In the genomic region with DNA sequence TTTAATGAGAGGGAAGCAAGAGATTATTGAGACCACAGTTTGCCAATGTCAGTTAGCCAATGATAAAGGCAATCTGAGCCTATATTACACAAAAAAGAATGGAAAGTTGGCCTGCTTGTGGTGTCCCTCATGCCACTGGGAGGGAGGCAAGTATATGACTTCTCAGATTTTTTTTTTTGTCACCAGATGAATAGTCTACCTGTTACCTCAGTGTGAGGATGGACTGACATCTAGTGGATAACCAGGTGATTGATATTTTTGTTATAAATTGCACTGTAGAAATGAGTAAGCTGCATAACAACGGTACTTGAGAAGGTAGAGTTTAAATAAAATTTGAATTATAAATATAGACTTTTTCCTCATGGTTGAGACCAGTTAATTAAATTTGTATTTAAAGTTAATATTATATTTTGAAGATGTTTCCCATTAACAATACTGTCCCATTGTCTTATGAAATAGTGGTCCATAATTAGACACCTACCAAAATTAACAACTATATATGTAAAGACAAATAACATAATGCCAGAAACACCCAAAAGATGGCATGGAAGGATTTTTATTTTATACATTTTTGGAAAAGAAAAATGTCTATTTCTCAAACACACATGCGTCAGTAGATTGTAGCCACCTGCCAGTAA, we compare ENCODE assay signal across 9 cellular contexts.
A peak's percentile ranks its signal among the peaks of the same experiment; 100 is the strongest.
DNase-seq lines count a peak whose midpoint lies in the region; ATAC-seq, FAIRE-seq and TF ChIP-seq lines count a peak whose summit lies in the region.
"Had no signal": no experiment of that assay in that cellular context is flagged by ENCODE, and none has a peak within 500 bp of the region (broad histone marks: within the 10 kb centered on the region; RNA-seq: fewer than 3 reads in every experiment).

No MANE protein-coding gene starts in this region.

- TF ChIP-seq POLR2A in endothelial cell of umbilical vein (IDR thresholded peaks at IDR 0.05; ENCODE audit: low read depth, low read length), result no peak

- intact Hi-C loops in activated CD4-positive, alpha-beta T cell treated with anti-CD3 and anti-CD28 coated beads, Interleukin-2, amount 10 ng/mL, durations not matched to agents 24 days and 14 days (cut with micrococcal nuclease), result loop anchor here (1.0 to 10.0 kb wide), 4 partner anchors 55 to 1117 kb away; no protein-coding TSS in a partner anchor
- intact Hi-C loops in endothelial cell of umbilical vein (cut with micrococcal nuclease), result loop anchor here (1.0 to 10.0 kb wide), 6 partner anchors 39 to 364 kb away; no protein-coding TSS in a partner anchor

- no peak overlapping the region for H3K4me2 ChIP-seq in endothelial cell of umbilical vein (ENCODE audit: insufficient read depth, low read length)

- peak; percentile 57 for FAIRE-seq in endothelial cell of umbilical vein (lab: Jason Lieb, UNC)

- no peaks in the 10 kb centered on the region for H3K36me3 ChIP-seq in endothelial cell of umbilical vein (ENCODE audit: control insufficient read depth in 2 of 2, extremely low read depth in 1 of 2, insufficient read depth in 2 of 2, low read length in 2 of 2)

- no peaks in the 10 kb centered on the region for H3K79me2 ChIP-seq in endothelial cell of umbilical vein (ENCODE audit: control insufficient read depth, insufficient read depth, low read length)

- CTCF ChIA-PET in endothelial cell of umbilical vein (lab: Charles Lee), result interaction anchor here (0.6 to 5.2 kb wide), 37 partner anchors 9 to 1120 kb away, joined by 3 to 125 read pairs (median 4); no protein-coding TSS in a partner anchor

- no TSS peak for BruUV-seq in endothelial cell of umbilical vein (replicated peaks; lab: Mats Ljungman, UMichigan)

- DNase-seq in activated CD4-positive, alpha-beta T cell treated with anti-CD3 and anti-CD28 coated beads, Interleukin-2, amount 10 ng/mL, durations not matched to agents 24 days and 14 days, result peak; percentile 69
- DNase-seq in activated CD4-positive, alpha-beta T cell treated with anti-CD3 and anti-CD28 coated beads for 48 hours, result no peak
- DNase-seq in NCI-H526 (lab: John Stamatoyannopoulos, UW), result peak; percentile 33 to 63
- DNase-seq in endothelial cell of umbilical vein (ENCODE audit: low read depth, low spot score), result peak; percentile 63
- DNase-seq in osteocyte (ENCODE audit: extremely low spot score, unreplicated experiment), result no peak
- DNase-seq in Ammon's horn (ENCODE audit: low spot score), result no peak

- peak; percentile 68 for ATAC-seq in HG02571 (IDR thresholded peaks at IDR 0.05; ENCODE audit: unreplicated experiment)
- no peak for ATAC-seq in GM21360 (IDR thresholded peaks at IDR 0.05; ENCODE audit: unreplicated experiment)
- ATAC-seq: effector memory CD8-positive, alpha-beta T cell had no signal

- no peaks in the 10 kb centered on the region for H3K4me1 ChIP-seq in endothelial cell of umbilical vein (ENCODE audit: control insufficient read depth, extremely low read depth, insufficient read depth, low read length)

- TF ChIP-seq CTCF in endothelial cell of umbilical vein (IDR thresholded peaks at IDR 0.05; ENCODE audit: extremely low read depth in 1 of 2, insufficient read depth in 1 of 2, low read depth in 1 of 2, low read length in 2 of 2) (peak; percentile 28 to 38), osteocyte (IDR thresholded peaks at IDR 0.05) (peak; percentile 59)

- no peaks in the 10 kb centered on the region for H3K9me3 ChIP-seq in endothelial cell of umbilical vein (replicated peaks; ENCODE audit: control insufficient read depth, insufficient read depth, low read length)

- dilution Hi-C loops in endothelial cell of umbilical vein (cut with MboI; ENCODE audit: extremely low pct_ligation_motif_present, low sequenced_read_pairs), result no loop called here

- no peak overlapping the region for H3K27ac ChIP-seq in endothelial cell of umbilical vein (ENCODE audit: insufficient read depth, low read depth, low read length)

- H3K9me1 ChIP-seq in endothelial cell of umbilical vein (replicated peaks; ENCODE audit: control insufficient read depth, extremely low read depth, insufficient read depth, low read length), result no peaks in the 10 kb centered on the region

- no peak overlapping the region for H2AFZ ChIP-seq in endothelial cell of umbilical vein (ENCODE audit: low read depth, low read length)

- H3K36me3 Mint-ChIP-seq in activated CD4-positive, alpha-beta T cell treated with anti-CD3 and anti-CD28 coated beads, Interleukin-2, amount 10 ng/mL, durations not matched to agents 24 days and 14 days (ENCODE audit: low read depth), result no peaks in the 10 kb centered on the region
- no peaks in the 10 kb centered on the region for H3K36me3 Mint-ChIP-seq in osteocyte (ENCODE audit: unreplicated experiment)

- no peaks in the 10 kb centered on the region for H4K20me1 ChIP-seq in endothelial cell of umbilical vein (replicated peaks; ENCODE audit: control insufficient read depth, extremely low read depth, insufficient read depth, low read length)

- no peak overlapping the region for H3K9ac ChIP-seq in endothelial cell of umbilical vein (replicated peaks; ENCODE audit: extremely low read depth, insufficient read depth, low read length)

- H3K4me1 Mint-ChIP-seq in activated CD4-positive, alpha-beta T cell treated with anti-CD3 and anti-CD28 coated beads, Interleukin-2, amount 10 ng/mL, durations not matched to agents 24 days and 14 days, result peaks cover 3% of the 10 kb centered on the region
- H3K4me1 Mint-ChIP-seq in osteocyte (ENCODE audit: unreplicated experiment), result no peaks in the 10 kb centered on the region

- H3K27ac Mint-ChIP-seq in activated CD4-positive, alpha-beta T cell treated with anti-CD3 and anti-CD28 coated beads, Interleukin-2, amount 10 ng/mL, durations not matched to agents 24 days and 14 days, result no peak overlapping the region
- H3K27ac Mint-ChIP-seq in osteocyte (ENCODE audit: unreplicated experiment), result no peak overlapping the region
- H3K27ac Mint-ChIP-seq: effector memory CD8-positive, alpha-beta T cell had no signal

- no peak overlapping the region for H3K4me3 Mint-ChIP-seq in activated CD4-positive, alpha-beta T cell treated with anti-CD3 and anti-CD28 coated beads, Interleukin-2, amount 10 ng/mL, durations not matched to agents 24 days and 14 days
- no peak overlapping the region for H3K4me3 Mint-ChIP-seq in osteocyte (ENCODE audit: unreplicated experiment)
- H3K4me3 Mint-ChIP-seq: effector memory CD8-positive, alpha-beta T cell had no signal

- peaks cover 9% of the 10 kb centered on the region for H3K9me3 Mint-ChIP-seq in activated CD4-positive, alpha-beta T cell treated with anti-CD3 and anti-CD28 coated beads, Interleukin-2, amount 10 ng/mL, durations not matched to agents 24 days and 14 days
- no peaks in the 10 kb centered on the region for H3K9me3 Mint-ChIP-seq in osteocyte (ENCODE audit: unreplicated experiment)
- H3K9me3 Mint-ChIP-seq: effector memory CD8-positive, alpha-beta T cell had no signal

- no peaks in the 10 kb centered on the region for H3K27me3 ChIP-seq in endothelial cell of umbilical vein (ENCODE audit: control insufficient read depth in 2 of 2, insufficient read depth in 2 of 2, low read length in 2 of 2)

- POLR2A ChIA-PET in endothelial cell of umbilical vein (lab: Charles Lee), result interaction anchor here (0.8 kb wide), 1 partner anchor 11 kb away, joined by 3 read pairs; no protein-coding TSS in a partner anchor

- no peaks in the 10 kb centered on the region for H3K27me3 Mint-ChIP-seq in activated CD4-positive, alpha-beta T cell treated with anti-CD3 and anti-CD28 coated beads, Interleukin-2, amount 10 ng/mL, durations not matched to agents 24 days and 14 days
- peaks cover 5% of the 10 kb centered on the region for H3K27me3 Mint-ChIP-seq in osteocyte (ENCODE audit: unreplicated experiment)
- H3K27me3 Mint-ChIP-seq: effector memory CD8-positive, alpha-beta T cell had no signal

- H3K4me3 ChIP-seq in endothelial cell of umbilical vein (replicated peaks in 1 of 3; ENCODE audit: insufficient read depth in 1 of 3, low read depth in 1 of 3, low read length in 3 of 3), result no peak overlapping the region

TF ChIP-seq in endothelial cell of umbilical vein, 7 proteins besides CTCF, POLR2A, EP300 and RAD21:
- no peak for TF ChIP-seq JUN (IDR thresholded peaks at IDR 0.05; ENCODE audit: borderline replicate concordance, insufficient read depth, insufficient read length, low read depth)
- no peak for TF ChIP-seq POLR2AphosphoS5 (IDR thresholded peaks at IDR 0.05; ENCODE audit: insufficient read depth, low read depth, low read length)
- no peak for TF ChIP-seq EZH2 (IDR thresholded peaks at IDR 0.05; ENCODE audit: borderline replicate concordance, low read depth, low read length, severe bottlenecking)
- no peak for TF ChIP-seq GATA2 (IDR thresholded peaks at IDR 0.05; ENCODE audit: insufficient read depth, insufficient read length, low read depth, low read length)
- TF ChIP-seq MYC (IDR thresholded peaks at IDR 0.05; ENCODE audit: low read depth, low read length), result no peak
- TF ChIP-seq FOS (IDR thresholded peaks at IDR 0.05; ENCODE audit: borderline replicate concordance, insufficient read depth, low read length), result no peak
- TF ChIP-seq, protein P1, sequence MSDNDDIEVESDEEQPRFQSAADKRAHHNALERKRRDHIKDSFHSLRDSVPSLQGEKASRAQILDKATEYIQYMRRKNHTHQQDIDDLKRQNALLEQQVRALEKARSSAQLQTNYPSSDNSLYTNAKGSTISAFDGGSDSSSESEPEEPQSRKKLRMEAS (IDR thresholded peaks at IDR 0.05; ENCODE audit: insufficient read depth, insufficient read length), result no peak

Comparison
In these comparisons a context has a peak if more than half of its experiments do, and no peak if none do; other contexts are left out.
1. DNase-seq: peak in activated CD4-positive, alpha-beta T cell treated with anti-CD3 and anti-CD28 coated beads, Interleukin-2, amount 10 ng/mL, durations not matched to agents 24 days and 14 days (single experiment), NCI-H526 (2 of 2) and endothelial cell of umbilical vein (single experiment); none in activated CD4-positive, alpha-beta T cell treated with anti-CD3 and anti-CD28 coated beads for 48 hours (single experiment), osteocyte (single experiment) and Ammon's horn (single experiment).